13 cellular contexts compared by ENCODE assay signal in genomic region chr7:333399-333776, GRCh38. TPM values are rescaled to one million over a fixed set of nuclear protein-coding genes. Genes with fewer than 3 reads are reported as not detected.
DNase-seq lines count a peak whose midpoint lies in the region; ATAC-seq, FAIRE-seq and TF ChIP-seq lines count a peak whose summit lies in the region.
"Had no signal": no experiment of that assay in that cellular context is flagged by ENCODE, and none has a peak within 500 bp of the region (broad histone marks: within the 10 kb centered on the region; RNA-seq: fewer than 3 reads in every experiment).

No MANE protein-coding gene starts in this region.

- POLR2A ChIA-PET in endothelial cell of umbilical vein (lab: Charles Lee): interaction anchor here (0.5 kb wide), 1 partner anchor 98 kb away, joined by 3 read pairs; no protein-coding TSS in a partner anchor

- no peaks in the 10 kb centered on the region for H3K4me1 ChIP-seq in endothelial cell of umbilical vein (ENCODE audit: control insufficient read depth, extremely low read depth, insufficient read depth, low read length)

- peak overlapping the region; percentile 21 to 53 (median 52) for H3K27ac Mint-ChIP-seq in nephron
- H3K27ac Mint-ChIP-seq: CD4-positive, CD25-positive, alpha-beta regulatory T cell; memory B cell had no signal

- CTCF ChIA-PET in endothelial cell of umbilical vein (lab: Charles Lee): interaction anchor here (0.8 to 3.7 kb wide), 40 partner anchors 9 to 443 kb away, joined by 3 to 34 read pairs (median 4); partner anchors contain the start of genes PDGFA and PRKAR1B

- BruUV-seq in endothelial cell of umbilical vein (replicated peaks; lab: Mats Ljungman, UMichigan): no TSS peak

- no peaks in the 10 kb centered on the region for H3K79me2 ChIP-seq in endothelial cell of umbilical vein (ENCODE audit: control insufficient read depth, insufficient read depth, low read length)

- H3K36me3 ChIP-seq in endothelial cell of umbilical vein (ENCODE audit: control insufficient read depth in 2 of 2, extremely low read depth in 1 of 2, insufficient read depth in 2 of 2, low read length in 2 of 2): no peaks in the 10 kb centered on the region

- intact Hi-C loops in endothelial cell of umbilical vein (cut with micrococcal nuclease): loop anchor here (1.0 to 5.0 kb wide), 3 partner anchors 271 to 441 kb away; no protein-coding TSS in a partner anchor

- peaks cover 10% of the 10 kb centered on the region for H3K9me3 Mint-ChIP-seq in nephron

- H2AFZ ChIP-seq in endothelial cell of umbilical vein (ENCODE audit: low read depth, low read length): no peak overlapping the region

- peaks cover 53% of the 10 kb centered on the region for H3K27me3 Mint-ChIP-seq in nephron (ENCODE audit: low read depth)

- TF ChIP-seq CTCF in endothelial cell of umbilical vein (IDR thresholded peaks at IDR 0.05; ENCODE audit: extremely low read depth in 1 of 2, insufficient read depth in 1 of 2, low read depth in 1 of 2, low read length in 2 of 2): no peak
- no peak for TF ChIP-seq CTCF in nephron (IDR thresholded peaks at IDR 0.05; ENCODE audit: unreplicated experiment in 3 of 3)

- no peaks in the 10 kb centered on the region for H4K20me1 ChIP-seq in endothelial cell of umbilical vein (replicated peaks; ENCODE audit: control insufficient read depth, extremely low read depth, insufficient read depth, low read length)

- peak overlapping the region; percentile 44 for H3K4me2 ChIP-seq in endothelial cell of umbilical vein (ENCODE audit: insufficient read depth, low read length)

- ATAC-seq in GM18909 (IDR thresholded peaks at IDR 0.05; ENCODE audit: poor library complexity, unreplicated experiment): no peak

- dilution Hi-C loops in endothelial cell of umbilical vein (cut with MboI; ENCODE audit: extremely low pct_ligation_motif_present, low sequenced_read_pairs): no loop called here

- H3K36me3 Mint-ChIP-seq in nephron (ENCODE audit: low read depth): peaks cover 8% of the 10 kb centered on the region
- H3K36me3 Mint-ChIP-seq: CD4-positive, CD25-positive, alpha-beta regulatory T cell; memory B cell had no signal

- H3K4me3 ChIP-seq in endothelial cell of umbilical vein (replicated peaks in 1 of 3; ENCODE audit: insufficient read depth in 1 of 3, low read depth in 1 of 3, low read length in 3 of 3): no peak overlapping the region

- H3K4me3 Mint-ChIP-seq in nephron: peak overlapping the region; percentile 34 to 60 (median 49)
- H3K4me3 Mint-ChIP-seq: CD4-positive, CD25-positive, alpha-beta regulatory T cell; central memory CD8-positive, alpha-beta T cell; memory B cell had no signal

- H3K27me3 ChIP-seq in endothelial cell of umbilical vein (ENCODE audit: control insufficient read depth in 2 of 2, insufficient read depth in 2 of 2, low read length in 2 of 2): peaks cover 0 to 2% of the 10 kb centered on the region in 2 experiments

- H3K9ac ChIP-seq in endothelial cell of umbilical vein (replicated peaks; ENCODE audit: extremely low read depth, insufficient read depth, low read length): no peak overlapping the region

- peak; percentile 54 for DNase-seq in AG08395 (ENCODE audit: low spot score)
- DNase-seq in LoVo (ENCODE audit: low spot score): peak; percentile 59
- DNase-seq in endothelial cell of umbilical vein (ENCODE audit: low read depth, low spot score): no peak
- DNase-seq in midbrain (lab: John Stamatoyannopoulos, UW): no peak
- no peak for DNase-seq in NOMO-1 treated with DMSO at 0.1 percent for 48 hours (lab: John Stamatoyannopoulos, UW; ENCODE audit: unreplicated experiment)
- no peak for DNase-seq in mesenteric fat pad (ENCODE audit: low spot score)

- FAIRE-seq in endothelial cell of umbilical vein (lab: Jason Lieb, UNC): peak; percentile 33
- FAIRE-seq: GM19239 had no signal

- H3K27ac ChIP-seq in endothelial cell of umbilical vein (ENCODE audit: insufficient read depth, low read depth, low read length): no peak overlapping the region

- no peak for TF ChIP-seq POLR2A in endothelial cell of umbilical vein (IDR thresholded peaks at IDR 0.05; ENCODE audit: low read depth, low read length)

- no peaks in the 10 kb centered on the region for H3K9me1 ChIP-seq in endothelial cell of umbilical vein (replicated peaks; ENCODE audit: control insufficient read depth, extremely low read depth, insufficient read depth, low read length)

- H3K9me3 ChIP-seq in endothelial cell of umbilical vein (replicated peaks; ENCODE audit: control insufficient read depth, insufficient read depth, low read length): no peaks in the 10 kb centered on the region

- peaks cover 27% of the 10 kb centered on the region for H3K4me1 Mint-ChIP-seq in nephron

TF ChIP-seq in endothelial cell of umbilical vein, 7 proteins besides CTCF, POLR2A, EP300 and RAD21:
- TF ChIP-seq JUN (IDR thresholded peaks at IDR 0.05; ENCODE audit: borderline replicate concordance, insufficient read depth, insufficient read length, low read depth): no peak
TF ChIP-seq in endothelial cell of umbilical vein: peak in this region for 0.

RNA-seq across cellular contexts. Expression of gene FOXL3, which starts 43.4 kb away (rescaled TPM):
- not detected in 2 replicates for total RNA-seq in endothelial cell of umbilical vein
- not detected in 2 replicates for polyA plus RNA-seq in endothelial cell of umbilical vein
- polyA plus RNA-seq in endothelial cell of umbilical vein (2011; cell fraction: cytosol; rRNA removed): not detected in 2 replicates
- not detected in 2 replicates for polyA plus RNA-seq in endothelial cell of umbilical vein (2011; cell fraction: nucleus; rRNA removed)
- not detected in 2 replicates for polyA plus RNA-seq in endothelial cell of umbilical vein (2012)
- polyA minus RNA-seq in endothelial cell of umbilical vein: not detected in 2 replicates
- not detected for polyA minus RNA-seq in endothelial cell of umbilical vein (2011; cell fraction: cytosol; rRNA and poly(A)+ RNA removed)
- polyA minus RNA-seq in endothelial cell of umbilical vein (2011; cell fraction: nucleus; rRNA and poly(A)+ RNA removed): not detected in 2 replicates
- total RNA-seq in mesenteric fat pad: not detected
- total RNA-seq: CD4-positive, CD25-positive, alpha-beta regulatory T cell; NCI-H460 had no signal
- polyA plus RNA-seq: CD4-positive, CD25-positive, alpha-beta regulatory T cell had no signal

Comparison
In these comparisons a context has a peak if more than half of its experiments do, and no peak if none do; other contexts are left out.
1. DNase-seq: peak in AG08395 (single experiment) and LoVo (single experiment); none in endothelial cell of umbilical vein (single experiment), midbrain (single experiment), NOMO-1 treated with DMSO at 0.1 percent for 48 hours (single experiment) and mesenteric fat pad (single experiment).